In the genomic region with DNA sequence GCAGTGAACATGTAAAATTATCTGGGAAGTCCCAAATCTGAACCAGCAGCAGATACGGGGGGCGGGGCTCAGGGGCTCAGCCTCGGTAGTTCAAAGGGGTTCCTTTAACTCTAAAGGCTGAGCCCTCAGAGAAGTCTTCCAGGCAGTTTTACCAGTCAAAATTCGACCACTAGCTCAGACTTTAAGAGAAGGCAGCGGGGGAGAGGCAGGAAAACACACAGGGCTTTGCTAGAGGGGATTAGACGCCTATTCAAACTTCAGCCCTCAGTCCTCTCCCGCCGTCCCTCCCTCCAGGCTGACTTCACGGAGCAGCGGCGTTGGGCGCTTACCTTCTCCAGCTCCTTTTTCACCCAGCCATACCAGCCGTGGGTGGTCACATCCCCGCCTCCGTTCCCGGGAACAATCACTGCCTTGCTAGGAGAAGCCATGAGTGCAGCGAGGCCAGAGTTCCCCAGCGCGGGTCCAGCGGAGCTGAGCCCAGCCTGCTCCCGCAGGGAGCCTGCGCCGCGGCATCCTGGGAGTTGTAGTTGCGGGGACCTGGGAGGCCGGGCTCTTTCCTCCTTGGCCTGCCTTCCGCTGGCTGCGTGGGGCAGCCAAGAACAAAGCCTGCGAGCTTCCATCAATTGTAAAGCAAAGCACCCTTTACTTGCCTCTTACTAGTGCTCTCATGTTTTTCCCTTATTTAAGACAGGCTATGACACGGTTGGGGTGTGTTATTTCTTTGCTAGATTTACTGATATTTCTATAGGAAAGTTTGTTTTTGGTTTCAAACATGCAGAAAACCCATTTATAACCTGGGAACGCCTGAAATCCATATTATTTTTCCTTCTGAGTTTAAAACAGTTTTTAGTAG, we compare ENCODE assay signal across 8 cellular contexts. TPM values are rescaled to one million over a fixed set of nuclear protein-coding genes. Genes with fewer than 3 reads are reported as not detected.
A peak's percentile ranks its signal among the peaks of the same experiment; 100 is the strongest.
DNase-seq lines count a peak whose midpoint lies in the region; ATAC-seq and TF ChIP-seq lines count a peak whose summit lies in the region.

A gene (minus strand): TSS at position 486 of the 853 bp plus-strand sequence. CDS start 58 bp downstream, at position 428.

- H3K4me3 ChIP-seq in HL-60 (replicated peaks; ENCODE audit: insufficient read depth, low read length) (peak within 1 kb of the TSS; percentile 81), endocrine pancreas (ENCODE audit: control insufficient read depth, insufficient read depth, low read length) (peak within 1 kb of the TSS; percentile 87)

- ATAC-seq in GM19463 (IDR thresholded peaks at IDR 0.05; ENCODE audit: unreplicated experiment): peak; percentile 99

- TF ChIP-seq CTCF in HL-60 (IDR thresholded peaks at IDR 0.05; ENCODE audit: insufficient read depth, low read length): no peak

- H3K4me1 ChIP-seq in endocrine pancreas (ENCODE audit: control insufficient read depth, insufficient read depth, low read length): peaks cover 11% of the 10 kb centered on the region

- no peaks in the 10 kb centered on the region for H3K9me3 ChIP-seq in endocrine pancreas (ENCODE audit: control insufficient read depth, low read length)

- 0 out of 2 replicates have a peak within 1 kb of the TSS, but pooled peaks have one; percentile 18 for H3K27ac ChIP-seq in HL-60 (replicated peaks)

- H3K27me3 ChIP-seq in HL-60 (ENCODE audit: insufficient read depth, poor library complexity, severe bottlenecking): no peaks in the 10 kb centered on the region
- H3K27me3 ChIP-seq in endocrine pancreas (ENCODE audit: control insufficient read depth, insufficient read depth, low read length): no peaks in the 10 kb centered on the region

- DNase-seq in COLO668 (lab: John Stamatoyannopoulos, UW; ENCODE audit: unreplicated experiment) (peak; percentile 90), HL-60 (ENCODE audit: low read depth in 1 of 2, low spot score in 1 of 2) (peak; percentile 57 to 85), NOMO-1 treated with DMSO at 0.1 percent for 48 hours (lab: John Stamatoyannopoulos, UW; ENCODE audit: unreplicated experiment) (peak; percentile 78), mesenteric fat pad (ENCODE audit: low spot score) (peak; percentile 93)
- peak; percentile 50 to 53 (median 52) for DNase-seq in activated CD8-positive, alpha-beta memory T cell treated with anti-CD3 and anti-CD28 coated beads for 48 hours (ENCODE audit: low read depth in 2 of 3, low spot score in 2 of 3)
- DNase-seq in stimulated activated CD8-positive, alpha-beta memory T cell treated with anti-CD3 and anti-CD28 coated beads, Interleukin-15, amount 100 ng/mL, for 1 hour (ENCODE audit: low read depth): peak; percentile 50

- H3K36me3 ChIP-seq in endocrine pancreas (ENCODE audit: control insufficient read depth, insufficient read depth, low read length): no peaks in the 10 kb centered on the region

- H3K9ac ChIP-seq in endocrine pancreas (ENCODE audit: control insufficient read depth, insufficient read depth, low read length): peak within 1 kb of the TSS; percentile 95

RNA-seq across cellular contexts. Expression of the gene that starts here (rescaled TPM):
- total RNA-seq in mesenteric fat pad: 16.9 TPM

Comparison
In these comparisons a context has a peak if more than half of its experiments do, and no peak if none do; other contexts are left out.
1. Peak in every context shown above with its lines: DNase-seq, ATAC-seq, H3K4me3 ChIP-seq and H3K27ac ChIP-seq.